Comparison of ENCODE assay signal across 8 cellular contexts in the genomic region with DNA sequence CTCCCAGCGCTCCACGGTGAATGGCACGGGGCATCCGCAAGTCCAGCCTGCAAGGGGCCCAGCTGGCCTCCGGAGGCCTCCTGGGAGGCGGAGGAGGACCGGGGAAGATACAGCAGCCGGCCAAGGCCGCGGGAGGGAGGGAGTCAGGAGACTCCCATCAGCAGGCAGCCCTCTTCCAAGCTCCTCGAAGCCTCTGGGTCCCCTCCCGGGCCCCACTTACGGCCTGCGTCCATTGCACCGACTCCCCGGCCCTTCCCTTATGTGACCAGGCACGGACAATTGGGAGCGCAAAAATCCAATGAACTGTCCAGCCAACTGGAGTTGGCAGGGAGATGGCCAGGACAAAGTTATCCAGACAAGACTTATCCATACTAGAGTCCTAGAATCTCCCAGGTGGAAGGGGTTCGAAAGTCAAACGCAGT. TPM values are rescaled to one million over a fixed set of nuclear protein-coding genes. Genes with fewer than 3 reads are reported as not detected.
DNase-seq lines count a peak whose midpoint lies in the region; ATAC-seq, FAIRE-seq and TF ChIP-seq lines count a peak whose summit lies in the region.

No MANE protein-coding gene starts in this region.

- H3K9me3 Mint-ChIP-seq in activated naive CD4-positive, alpha-beta T cell treated with anti-CD3 and anti-CD28 coated beads, Interleukin-2, amount 50 U/mL, for 72 hours = no peaks in the 10 kb centered on the region

- CTCF ChIA-PET in HEK293T (lab: Yijun Ruan, JAX) = interaction anchor here (1.1 kb wide), 2 partner anchors 34 to 265 kb away, joined by 3 read pairs; no protein-coding TSS in a partner anchor

- peaks cover 15% of the 10 kb centered on the region for H3K4me1 ChIP-seq in iPS DF 6.9 (ENCODE audit: control insufficient read depth, insufficient read depth, low read length)

- DNase-seq in HEK293T (ENCODE audit: extremely low spot score) (no peak), iPS DF 6.9 (ENCODE audit: low read depth, low spot score) (no peak), skeletal muscle cell (ENCODE audit: low read depth) (no peak), D721Med (ENCODE audit: insufficient read length, low spot score) (no peak)
- no peak for DNase-seq in activated naive CD4-positive, alpha-beta T cell treated with anti-CD3 and anti-CD28 coated beads, Interleukin-2, amount 50 U/mL, for 72 hours (ENCODE audit: low spot score in 2 of 2)
- DNase-seq in effector CD4-positive, alpha-beta T cell = no peak
- DNase-seq in central memory CD4-positive, alpha-beta T cell = no peak
- no peak for DNase-seq in activated CD8-positive, alpha-beta memory T cell treated with anti-CD3 and anti-CD28 coated beads for 24 hours

- no peaks in the 10 kb centered on the region for H3K9me3 ChIP-seq in iPS DF 6.9 (ENCODE audit: control insufficient read depth, insufficient read depth, low read length)

- WGBS in iPS DF 6.9 (ENCODE audit: insufficient coverage, insufficient read length) = no CpG with 5 or more reads among the region's 20 CpGs

- H3K27ac Mint-ChIP-seq in activated naive CD4-positive, alpha-beta T cell treated with anti-CD3 and anti-CD28 coated beads, Interleukin-2, amount 50 U/mL, for 72 hours = peak overlapping the region; percentile 24 to 88

- H3K4me3 ChIP-seq in iPS DF 6.9 (ENCODE audit: low read length) = peak overlapping the region; percentile 82
- peak overlapping the region; percentile 62 for H3K4me3 ChIP-seq in skeletal muscle cell (ENCODE audit: low read depth, low read length)

- FAIRE-seq in D721Med (lab: Jason Lieb, UNC) = no peak

- peaks cover 28% of the 10 kb centered on the region for H3K36me3 ChIP-seq in iPS DF 6.9 (ENCODE audit: control insufficient read depth, insufficient read depth, low read length)

- no peak overlapping the region for H3K27ac ChIP-seq in iPS DF 6.9 (ENCODE audit: low read length)

- TF ChIP-seq CTCF in D721Med (IDR thresholded peaks at IDR 0.05; ENCODE audit: insufficient read depth, missing control alignments) = no peak

- no peak for ATAC-seq in activated naive CD4-positive, alpha-beta T cell treated with anti-CD3 and anti-CD28 coated beads, Interleukin-2, amount 50 U/mL, for 72 hours

- no peaks in the 10 kb centered on the region for H3K27me3 ChIP-seq in iPS DF 6.9 (ENCODE audit: control insufficient read depth, insufficient read depth, low read length)

- POLR2A ChIA-PET in HEK293T (lab: Yijun Ruan, JAX) = interaction anchor here (1.3 to 1.4 kb wide), 3 partner anchors 16 to 99 kb away, joined by 3 to 9 read pairs (median 3); no protein-coding TSS in a partner anchor

- H3K36me3 Mint-ChIP-seq in activated naive CD4-positive, alpha-beta T cell treated with anti-CD3 and anti-CD28 coated beads, Interleukin-2, amount 50 U/mL, for 72 hours = no peaks in the 10 kb centered on the region

TF ChIP-seq in HEK293T, 16 proteins besides CTCF, POLR2A, EP300 and RAD21:
- TF ChIP-seq SUZ12 (IDR thresholded peaks at IDR 0.05) (no peak), L3MBTL2 (conservative IDR thresholded peaks at IDR 0.05) (0 out of 2 replicates have a peak, but pooled peaks have one; percentile 9), HDGF (IDR thresholded peaks at IDR 0.05; ENCODE audit: borderline replicate concordance) (no peak), BHLHE40 (IDR thresholded peaks at IDR 0.05; ENCODE audit: borderline replicate concordance) (no peak), ZNF384 (IDR thresholded peaks at IDR 0.05) (no peak)
- TF ChIP-seq, protein P1, sequence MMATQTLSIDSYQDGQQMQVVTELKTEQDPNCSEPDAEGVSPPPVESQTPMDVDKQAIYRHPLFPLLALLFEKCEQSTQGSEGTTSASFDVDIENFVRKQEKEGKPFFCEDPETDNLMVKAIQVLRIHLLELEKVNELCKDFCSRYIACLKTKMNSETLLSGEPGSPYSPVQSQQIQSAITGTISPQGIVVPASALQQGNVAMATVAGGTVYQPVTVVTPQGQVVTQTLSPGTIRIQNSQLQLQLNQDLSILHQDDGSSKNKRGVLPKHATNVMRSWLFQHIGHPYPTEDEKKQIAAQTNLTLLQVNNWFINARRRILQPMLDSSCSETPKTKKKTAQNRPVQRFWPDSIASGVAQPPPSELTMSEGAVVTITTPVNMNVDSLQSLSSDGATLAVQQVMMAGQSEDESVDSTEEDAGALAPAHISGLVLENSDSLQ (IDR thresholded peaks at IDR 0.05) = no peak

RNA-seq across cellular contexts. Expression of a gene that starts 0.7 kb away (rescaled TPM):
- 10 to 100 TPM; 27.6 to 91.9 TPM for total RNA-seq in activated naive CD4-positive, alpha-beta T cell treated with anti-CD3 and anti-CD28 coated beads, Interleukin-2, amount 50 U/mL, for 72 hours

RNA-seq across cellular contexts. Expression of a gene that starts 17.2 kb away (rescaled TPM):
- total RNA-seq in activated naive CD4-positive, alpha-beta T cell treated with anti-CD3 and anti-CD28 coated beads, Interleukin-2, amount 50 U/mL, for 72 hours = 10 to 100 TPM; 25.6 to 80.8 TPM
